In genomic region chr12:121383601-121384019, GRCh38 we compare ENCODE assay signal across 1 cellular context.
A peak's percentile ranks its signal among the peaks of the same experiment; 100 is the strongest.
TF ChIP-seq lines count a peak whose summit lies in the region.

No MANE protein-coding gene starts in this region.

TF ChIP-seq in HepG2, 621 proteins besides CTCF, POLR2A, EP300 and RAD21:
- TF ChIP-seq STAG1 (CRISPR knock-in tag; IDR thresholded peaks at IDR 0.05) (peak; percentile 42), ZMYM3 (CRISPR knock-in tag; IDR thresholded peaks at IDR 0.05) (peak; percentile 59; the same call in 1 of the 2 replicates), ATF3 (CRISPR knock-in tag; IDR thresholded peaks at IDR 0.05) (no peak), ZNF770 (CRISPR knock-in tag; IDR thresholded peaks at IDR 0.05) (peak; percentile 100)
